Comparison of ENCODE assay signal across 17 cellular contexts in the genomic region with DNA sequence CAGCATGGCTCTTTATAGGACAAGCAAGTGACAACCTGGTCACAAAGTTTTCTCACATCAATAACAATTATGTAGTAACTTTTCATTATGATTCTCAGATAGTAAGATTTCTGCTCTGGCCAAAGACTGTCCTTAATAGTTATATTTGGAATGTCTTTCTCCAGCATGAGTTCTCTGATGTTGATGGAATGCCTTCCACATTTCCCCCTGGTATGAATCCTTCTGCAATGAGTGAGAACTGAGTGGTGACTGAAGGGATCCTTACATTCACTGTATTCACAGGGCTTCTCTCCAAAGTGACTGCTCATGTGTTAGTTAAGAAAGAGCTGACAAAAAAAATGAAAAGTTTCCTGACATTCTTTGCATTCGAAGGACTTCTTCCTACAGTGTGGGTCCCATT. TPM values are rescaled to one million over a fixed set of nuclear protein-coding genes. Genes with fewer than 3 reads are reported as not detected.
DNase-seq lines count a peak whose midpoint lies in the region; ATAC-seq, FAIRE-seq and TF ChIP-seq lines count a peak whose summit lies in the region.
"Had no signal": no experiment of that assay in that cellular context is flagged by ENCODE, and none has a peak within 500 bp of the region (broad histone marks: within the 10 kb centered on the region; RNA-seq: fewer than 3 reads in every experiment).

No MANE protein-coding gene starts in this region.

- intact Hi-C loops in HepG2 (cut with micrococcal nuclease; ENCODE audit: unreplicated experiment): no loop called here
- intact Hi-C loops in CD4-positive, alpha-beta T cell (cut with DNase I, micrococcal nuclease): no loop called here

- ATAC-seq in HepG2: no peak
- ATAC-seq in CD4-positive, alpha-beta T cell (ENCODE audit: poor library complexity): no peak
- ATAC-seq: GM12878 had no signal

- 96% methylated on average over 1 of the region's 1 CpG for WGBS in liver
- WGBS in HepG2 (ENCODE audit: low lambda C conversion rate): 100% methylated on average over 1 of the region's 1 CpG
- WGBS in mesendoderm (ENCODE audit: extremely low coverage, insufficient coverage, low lambda C conversion rate): no CpG with 5 or more reads among the region's 1 CpG

- no peak overlapping the region for H3K23ac ChIP-seq in mesendoderm (ENCODE audit: low read length)

- H4K20me1 ChIP-seq in HepG2 (ENCODE audit: insufficient read depth, low read length): no peaks in the 10 kb centered on the region

- peak overlapping the region in 2 of 3 donors; percentile 22 to 80 for H3K4me3 ChIP-seq in liver (ENCODE audit: low read depth in 1 of 3, low read length in 3 of 3)
- H3K4me3 ChIP-seq in HepG2 (replicated peaks in 1 of 3; ENCODE audit: insufficient read depth in 1 of 3, low read depth in 2 of 3, low read length in 3 of 3): no peak overlapping the region
- peak overlapping the region; percentile 41 for H3K4me3 ChIP-seq in coronary artery
- H3K4me3 ChIP-seq in mesendoderm (ENCODE audit: low read length): peak overlapping the region; percentile 20
- H3K4me3 ChIP-seq: GM12878, HAP-1 had no signal

- TF ChIP-seq EP300 in HepG2 (IDR thresholded peaks at IDR 0.05; ENCODE audit: low read depth in 2 of 2, low read length in 2 of 2) (no peak), HepG2 (CRISPR knock-in tag; IDR thresholded peaks at IDR 0.05; ENCODE audit: borderline replicate concordance) (no peak)

- H2BK5ac ChIP-seq in mesendoderm (ENCODE audit: low read length): no peak overlapping the region

- no peak overlapping the region for H2BK120ac ChIP-seq in mesendoderm (ENCODE audit: low read depth, low read length)

- H3K9me3 Mint-ChIP-seq in CD4-positive, alpha-beta T cell: peaks cover 36% of the 10 kb centered on the region

- no peak overlapping the region for H2AFZ ChIP-seq in HepG2 (ENCODE audit: low read length)

- no peak overlapping the region for H3K9ac ChIP-seq in liver (ENCODE audit: low read depth in 1 of 2, low read length in 2 of 2)
- no peak overlapping the region for H3K9ac ChIP-seq in HepG2 (ENCODE audit: insufficient read depth, low read depth, low read length)
- H3K9ac ChIP-seq in mesendoderm (ENCODE audit: low read length): no peak overlapping the region

- H3K36me3 ChIP-seq in liver (ENCODE audit: control insufficient read depth in 4 of 4, insufficient read depth in 3 of 4, low read depth in 1 of 4, low read length in 3 of 4) (peaks cover 45 to 94% (median 88%) of the 10 kb centered on the region in 4 donors), HepG2 (replicated peaks in 1 of 2; ENCODE audit: control insufficient read depth in 1 of 2, insufficient read depth in 2 of 2, low read length in 2 of 2) (peaks cover 24 to 71% of the 10 kb centered on the region in 2 experiments), mesendoderm (ENCODE audit: control insufficient read depth, insufficient read depth, low read length) (peaks cover 24% of the 10 kb centered on the region)

- TF ChIP-seq CTCF in liver (IDR thresholded peaks at IDR 0.05; ENCODE audit: low read depth, low read length, missing input control) (no peak), HepG2 (CRISPR knock-in tag; IDR thresholded peaks at IDR 0.05) (no peak), coronary artery (IDR thresholded peaks at IDR 0.05) (no peak)
- no peak for TF ChIP-seq CTCF in CD4-positive, alpha-beta T cell (IDR thresholded peaks at IDR 0.05)

- H3K4me1 ChIP-seq in liver (ENCODE audit: control insufficient read depth in 4 of 4, insufficient read depth in 4 of 4, low read length in 3 of 4) (no peaks in the 10 kb centered on the region), HepG2 (ENCODE audit: insufficient read depth, low read length) (no peaks in the 10 kb centered on the region), mesendoderm (ENCODE audit: control insufficient read depth, low read depth, low read length) (no peaks in the 10 kb centered on the region)
- H3K4me1 ChIP-seq: HAP-1 had no signal

- no peak overlapping the region for H4K8ac ChIP-seq in mesendoderm (ENCODE audit: low read depth, low read length)

- no peak overlapping the region for H4K5ac ChIP-seq in mesendoderm (ENCODE audit: low read length)

- H3K79me1 ChIP-seq in mesendoderm (ENCODE audit: low read length): no peaks in the 10 kb centered on the region

- in situ Hi-C loops in HepG2 (cut with HindIII; ENCODE audit: extremely low pct_ligation_motif_present, low pct_unique_long_range_greater_than_20kb): no loop called here

- peaks cover 54 to 97% (median 76%) of the 10 kb centered on the region in 4 donors for H3K9me3 ChIP-seq in liver (ENCODE audit: control insufficient read depth in 4 of 4, low read length in 3 of 4)
- peaks cover 23% of the 10 kb centered on the region for H3K9me3 ChIP-seq in HepG2 (ENCODE audit: low read length)
- H3K9me3 ChIP-seq in CD4-positive, alpha-beta T cell (ENCODE audit: control insufficient read depth, low read length): peaks cover 98% of the 10 kb centered on the region

- H3K27ac ChIP-seq in liver (ENCODE audit: low read depth in 1 of 2, low read length in 2 of 2): no peak overlapping the region
- H3K27ac ChIP-seq in HepG2 (ENCODE audit: extremely low read length, insufficient read depth, low read length): no peak overlapping the region
- no peak overlapping the region for H3K27ac ChIP-seq in coronary artery
- H3K27ac ChIP-seq in mesendoderm (ENCODE audit: low read depth, low read length): no peak overlapping the region
- H3K27ac ChIP-seq in CD4-positive, alpha-beta T cell (ENCODE audit: low read depth, low read length): no peak overlapping the region
- H3K27ac ChIP-seq: 22Rv1 had no signal

- POLR2A ChIA-PET in HepG2 (lab: Yijun Ruan, JAX): no interaction called here
- POLR2A ChIA-PET in CD4-positive, alpha-beta T cell (lab: Charles Lee): no interaction called here

- H3K27me3 ChIP-seq in liver (ENCODE audit: control insufficient read depth in 4 of 4, insufficient read depth in 4 of 4, low read length in 3 of 4) (no peaks in the 10 kb centered on the region), HepG2 (ENCODE audit: control insufficient read depth in 1 of 2, insufficient read depth in 2 of 2, low read length in 2 of 2) (no peaks in the 10 kb centered on the region), mesendoderm (ENCODE audit: insufficient read depth, low read length, poor library complexity) (no peaks in the 10 kb centered on the region)
- no peaks in the 10 kb centered on the region for H3K27me3 ChIP-seq in CD4-positive, alpha-beta T cell (ENCODE audit: control insufficient read depth, insufficient read depth, low read length)

- no peaks in the 10 kb centered on the region for H3K27me3 Mint-ChIP-seq in CD4-positive, alpha-beta T cell

- H3K4me3 Mint-ChIP-seq in CD4-positive, alpha-beta T cell: no peak overlapping the region
- H3K4me3 Mint-ChIP-seq: CD8-positive, alpha-beta memory T cell had no signal

- H3K79me2 ChIP-seq in HepG2 (ENCODE audit: insufficient read depth, low read length) (no peaks in the 10 kb centered on the region), mesendoderm (ENCODE audit: control insufficient read depth, insufficient read depth, low read length) (no peaks in the 10 kb centered on the region)

- FAIRE-seq in HepG2 (lab: Jason Lieb, UNC): no peak
- FAIRE-seq: GM12878, GM18507, HTR-8/SVneo had no signal

- H3K27ac Mint-ChIP-seq in CD4-positive, alpha-beta T cell: no peak overlapping the region
- H3K27ac Mint-ChIP-seq: CD8-positive, alpha-beta memory T cell had no signal

- no peak overlapping the region for H2BK15ac ChIP-seq in mesendoderm (replicated peaks; ENCODE audit: low read depth)

- no peak overlapping the region for H3K4me2 ChIP-seq in HepG2 (ENCODE audit: low read depth, low read length)
- no peak overlapping the region for H3K4me2 ChIP-seq in mesendoderm (ENCODE audit: low read length)

- DNase-seq in HepG2 (ENCODE audit: low spot score) (no peak), coronary artery (ENCODE audit: low spot score) (no peak), mesendoderm (no peak), NCI-H748 treated with DMSO at 0.1 percent for 48 hours (lab: John Stamatoyannopoulos, UW) (no peak), cortex of kidney (lab: John Stamatoyannopoulos, UW) (no peak), COLO668 (lab: John Stamatoyannopoulos, UW; ENCODE audit: unreplicated experiment) (no peak)
- no peak for DNase-seq in CD4-positive, alpha-beta T cell
- DNase-seq: Calu3; CD8-positive, alpha-beta memory T cell; DMS79 had no signal

- TF ChIP-seq RAD21 in liver (IDR thresholded peaks at IDR 0.05) (no peak), HepG2 (CRISPR knock-in tag; IDR thresholded peaks at IDR 0.05) (no peak)

- no peak for TF ChIP-seq POLR2A in HepG2 (IDR thresholded peaks at IDR 0.05; ENCODE audit: insufficient read depth in 1 of 2, low read depth in 2 of 2, low read length in 2 of 2)

- peaks cover 99% of the 10 kb centered on the region for H3K36me3 Mint-ChIP-seq in CD4-positive, alpha-beta T cell (ENCODE audit: low read depth)

- H3K18ac ChIP-seq in mesendoderm (ENCODE audit: low read length): no peak overlapping the region

- no peak overlapping the region for H2AK5ac ChIP-seq in mesendoderm (ENCODE audit: low read length)

- peaks cover 4% of the 10 kb centered on the region for H3K4me1 Mint-ChIP-seq in CD4-positive, alpha-beta T cell (ENCODE audit: low read depth)

- BruUV-seq in HepG2 (replicated peaks; lab: Mats Ljungman, UMichigan): no TSS peak

- CTCF ChIA-PET in HepG2 (lab: Yijun Ruan, JAX; ENCODE audit: low intra/inter-chr PET ratio, low total read pairs): no interaction called here
- CTCF ChIA-PET in CD4-positive, alpha-beta T cell (lab: Charles Lee): no interaction called here

- H3K4ac ChIP-seq in mesendoderm (ENCODE audit: low read depth, low read length): no peak overlapping the region

- no peak overlapping the region for H3K56ac ChIP-seq in mesendoderm (ENCODE audit: low read length)

RNA-seq across cellular contexts. Expression of gene ZNF550, which starts 13.2 kb away (rescaled TPM):
- total RNA-seq in liver (1 to 10 TPM; 4.4 to 4.8 TPM), HepG2 (2016; rRNA removed; fragmentation: Illumina TruSeq; extraction: Trizol) (8.0 and 8.6 TPM in 2 replicates)
- polyA plus RNA-seq in liver (1 to 10 TPM in 1 of 2 donors, under 1 TPM in 1; 0.96 to 3.0 TPM), HepG2 (2011; rRNA removed) (9.1 and 12.1 TPM in 2 replicates)
- 1.6 and 1.8 TPM in 2 replicates for total RNA-seq in HepG2 (2016; cell fraction: cytosol; rRNA removed; fragmentation: Illumina TruSeq; extraction: Trizol; ENCODE audit: low read depth)
- 8.3 and 8.6 TPM in 2 replicates for total RNA-seq in HepG2 (2016; cell fraction: insoluble cytoplasmic fraction; rRNA removed; fragmentation: Illumina TruSeq; extraction: Trizol)
- 3.0 and 3.6 TPM in 2 replicates for total RNA-seq in HepG2 (2016; cell fraction: membrane; rRNA removed; fragmentation: Illumina TruSeq; extraction: Trizol)
- 12.1 and 14.9 TPM in 2 replicates for total RNA-seq in HepG2 (2016; cell fraction: nucleus; rRNA removed; fragmentation: Illumina TruSeq; extraction: Trizol)
- polyA plus RNA-seq in HepG2 (2011; cell fraction: cytosol; rRNA removed): 4.0 and 6.2 TPM in 2 replicates
- 13.3 and 16.1 TPM in 2 replicates for polyA plus RNA-seq in HepG2 (2011; cell fraction: nucleus; rRNA removed)
- polyA plus RNA-seq in HepG2 (2012): 6.5 and 6.7 TPM in 2 replicates
- polyA plus RNA-seq in HepG2 (2016; cell fraction: cytosol; fragmentation: Illumina TruSeq; extraction: Trizol; ENCODE audit: low read depth): 0.54 and 0.70 TPM in 2 replicates
- polyA plus RNA-seq in HepG2 (2016; cell fraction: insoluble cytoplasmic fraction; fragmentation: Illumina TruSeq; extraction: Trizol; ENCODE audit: low read depth): 4.8 and 5.2 TPM in 2 replicates
- 1.4 and 1.6 TPM in 2 replicates for polyA plus RNA-seq in HepG2 (2016; cell fraction: membrane; fragmentation: Illumina TruSeq; extraction: Trizol; ENCODE audit: low read depth)
- 23.8 and 24.9 TPM in 2 replicates for polyA plus RNA-seq in HepG2 (2016; cell fraction: nucleus; fragmentation: Illumina TruSeq; extraction: Trizol; ENCODE audit: insufficient read depth, low read depth)
- 7.9 and 9.5 TPM in 2 replicates for polyA minus RNA-seq in HepG2 (2011; rRNA and poly(A)+ RNA removed; ENCODE audit: low replicate concordance)
- 4.0 and 4.4 TPM in 2 replicates for polyA minus RNA-seq in HepG2 (2011; cell fraction: cytosol; rRNA and poly(A)+ RNA removed)
- polyA minus RNA-seq in HepG2 (2011; cell fraction: nucleus; rRNA and poly(A)+ RNA removed): 10.9 and 20.1 TPM in 2 replicates
- 3.4 TPM for polyA plus RNA-seq in mesendoderm (2013, experiment 1 of 2)
- 3.0 TPM for polyA plus RNA-seq in mesendoderm (2013, experiment 2 of 2)
- 10 to 100 TPM; 15.7 to 20.0 TPM for total RNA-seq in CD4-positive, alpha-beta T cell

RNA-seq across cellular contexts. Expression of gene ZNF549, which starts 19.4 kb away (rescaled TPM):
- total RNA-seq in liver (1 to 10 TPM; 2.3 to 4.5 TPM), HepG2 (2016; rRNA removed; fragmentation: Illumina TruSeq; extraction: Trizol) (6.4 and 8.8 TPM in 2 replicates)
- polyA plus RNA-seq in liver (under 1 TPM; 0.66 to 0.67 TPM), HepG2 (2011; rRNA removed) (2.8 and 2.9 TPM in 2 replicates)
- total RNA-seq in HepG2 (2016; cell fraction: cytosol; rRNA removed; fragmentation: Illumina TruSeq; extraction: Trizol; ENCODE audit: low read depth): 0.40 and 0.88 TPM in 2 replicates
- 6.1 and 8.5 TPM in 2 replicates for total RNA-seq in HepG2 (2016; cell fraction: insoluble cytoplasmic fraction; rRNA removed; fragmentation: Illumina TruSeq; extraction: Trizol)
- total RNA-seq in HepG2 (2016; cell fraction: membrane; rRNA removed; fragmentation: Illumina TruSeq; extraction: Trizol): 3.1 and 3.7 TPM in 2 replicates
- 5.1 and 5.4 TPM in 2 replicates for total RNA-seq in HepG2 (2016; cell fraction: nucleus; rRNA removed; fragmentation: Illumina TruSeq; extraction: Trizol)
- 1.4 and 2.3 TPM in 2 replicates for polyA plus RNA-seq in HepG2 (2011; cell fraction: cytosol; rRNA removed)
- polyA plus RNA-seq in HepG2 (2011; cell fraction: nucleus; rRNA removed): 2.0 and 3.0 TPM in 2 replicates
- 2.7 and 3.1 TPM in 2 replicates for polyA plus RNA-seq in HepG2 (2012)
- 0.15 and 0.24 TPM in 2 replicates for polyA plus RNA-seq in HepG2 (2016; cell fraction: cytosol; fragmentation: Illumina TruSeq; extraction: Trizol; ENCODE audit: low read depth)
- polyA plus RNA-seq in HepG2 (2016; cell fraction: insoluble cytoplasmic fraction; fragmentation: Illumina TruSeq; extraction: Trizol; ENCODE audit: low read depth): 3.9 TPM in 2 replicates
- 0.61 and 0.85 TPM in 2 replicates for polyA plus RNA-seq in HepG2 (2016; cell fraction: membrane; fragmentation: Illumina TruSeq; extraction: Trizol; ENCODE audit: low read depth)
- 7.6 and 8.6 TPM in 2 replicates for polyA plus RNA-seq in HepG2 (2016; cell fraction: nucleus; fragmentation: Illumina TruSeq; extraction: Trizol; ENCODE audit: insufficient read depth, low read depth)
- polyA minus RNA-seq in HepG2 (2011; rRNA and poly(A)+ RNA removed; ENCODE audit: low replicate concordance): 2.6 TPM in 1 of 2 replicates, not detected in the other
- 2.9 and 3.6 TPM in 2 replicates for polyA minus RNA-seq in HepG2 (2011; cell fraction: cytosol; rRNA and poly(A)+ RNA removed)
- polyA minus RNA-seq in HepG2 (2011; cell fraction: nucleus; rRNA and poly(A)+ RNA removed): 6.6 and 9.2 TPM in 2 replicates
- 4.6 TPM for polyA plus RNA-seq in mesendoderm (2013, experiment 1 of 2)
- polyA plus RNA-seq in mesendoderm (2013, experiment 2 of 2): 4.7 TPM
- total RNA-seq in CD4-positive, alpha-beta T cell: 10 to 100 TPM; 10.1 to 11.1 TPM

RNA-seq across cellular contexts. Expression of gene ZNF416, which starts 32.2 kb away (rescaled TPM):
- total RNA-seq in liver (1 to 10 TPM; 1.5 to 2.9 TPM), HepG2 (2016; rRNA removed; fragmentation: Illumina TruSeq; extraction: Trizol) (5.3 and 6.6 TPM in 2 replicates)
- polyA plus RNA-seq in liver (under 1 TPM; 0.97 to 0.99 TPM), HepG2 (2011; rRNA removed) (1.5 and 2.1 TPM in 2 replicates)
- 1.8 and 2.5 TPM in 2 replicates for total RNA-seq in HepG2 (2016; cell fraction: cytosol; rRNA removed; fragmentation: Illumina TruSeq; extraction: Trizol; ENCODE audit: low read depth)
- total RNA-seq in HepG2 (2016; cell fraction: insoluble cytoplasmic fraction; rRNA removed; fragmentation: Illumina TruSeq; extraction: Trizol): 5.3 and 5.9 TPM in 2 replicates
- total RNA-seq in HepG2 (2016; cell fraction: membrane; rRNA removed; fragmentation: Illumina TruSeq; extraction: Trizol): 5.2 and 5.4 TPM in 2 replicates
- 5.3 and 5.5 TPM in 2 replicates for total RNA-seq in HepG2 (2016; cell fraction: nucleus; rRNA removed; fragmentation: Illumina TruSeq; extraction: Trizol)
- 1.1 and 1.8 TPM in 2 replicates for polyA plus RNA-seq in HepG2 (2011; cell fraction: cytosol; rRNA removed)
- polyA plus RNA-seq in HepG2 (2011; cell fraction: nucleus; rRNA removed): 1.8 and 2.1 TPM in 2 replicates
- 2.3 and 2.6 TPM in 2 replicates for polyA plus RNA-seq in HepG2 (2012)
- 0.57 and 0.66 TPM in 2 replicates for polyA plus RNA-seq in HepG2 (2016; cell fraction: cytosol; fragmentation: Illumina TruSeq; extraction: Trizol; ENCODE audit: low read depth)
- 3.9 and 4.4 TPM in 2 replicates for polyA plus RNA-seq in HepG2 (2016; cell fraction: insoluble cytoplasmic fraction; fragmentation: Illumina TruSeq; extraction: Trizol; ENCODE audit: low read depth)
- polyA plus RNA-seq in HepG2 (2016; cell fraction: membrane; fragmentation: Illumina TruSeq; extraction: Trizol; ENCODE audit: low read depth): 1.4 and 1.5 TPM in 2 replicates
- polyA plus RNA-seq in HepG2 (2016; cell fraction: nucleus; fragmentation: Illumina TruSeq; extraction: Trizol; ENCODE audit: insufficient read depth, low read depth): 3.2 and 3.5 TPM in 2 replicates
- 4.6 and 5.1 TPM in 2 replicates for polyA minus RNA-seq in HepG2 (2011; rRNA and poly(A)+ RNA removed; ENCODE audit: low replicate concordance)
- 2.1 and 2.2 TPM in 2 replicates for polyA minus RNA-seq in HepG2 (2011; cell fraction: cytosol; rRNA and poly(A)+ RNA removed)
- 10.6 and 16.8 TPM in 2 replicates for polyA minus RNA-seq in HepG2 (2011; cell fraction: nucleus; rRNA and poly(A)+ RNA removed)
- 6.9 TPM for polyA plus RNA-seq in mesendoderm (2013, experiment 1 of 2)
- polyA plus RNA-seq in mesendoderm (2013, experiment 2 of 2): 6.9 TPM
- total RNA-seq in CD4-positive, alpha-beta T cell: 1 to 10 TPM; 5.2 to 5.7 TPM

RNA-seq across cellular contexts. Expression of gene ZIK1, which starts 37.4 kb away (rescaled TPM):
- 1 to 10 TPM; 1.2 to 8.6 TPM for total RNA-seq in liver
- polyA plus RNA-seq in liver: under 1 TPM; 0.29 to 0.60 TPM
- 7.2 and 9.8 TPM in 2 replicates for total RNA-seq in HepG2 (2016; rRNA removed; fragmentation: Illumina TruSeq; extraction: Trizol)
- 1.5 and 1.7 TPM in 2 replicates for total RNA-seq in HepG2 (2016; cell fraction: cytosol; rRNA removed; fragmentation: Illumina TruSeq; extraction: Trizol; ENCODE audit: low read depth)
- total RNA-seq in HepG2 (2016; cell fraction: insoluble cytoplasmic fraction; rRNA removed; fragmentation: Illumina TruSeq; extraction: Trizol): 7.8 and 9.8 TPM in 2 replicates
- total RNA-seq in HepG2 (2016; cell fraction: membrane; rRNA removed; fragmentation: Illumina TruSeq; extraction: Trizol): 4.6 TPM in 2 replicates
- 4.4 and 6.3 TPM in 2 replicates for total RNA-seq in HepG2 (2016; cell fraction: nucleus; rRNA removed; fragmentation: Illumina TruSeq; extraction: Trizol)
- 1.9 and 2.1 TPM in 2 replicates for polyA plus RNA-seq in HepG2 (2011; rRNA removed)
- 2.0 and 2.2 TPM in 2 replicates for polyA plus RNA-seq in HepG2 (2011; cell fraction: cytosol; rRNA removed)
- 2.2 and 3.0 TPM in 2 replicates for polyA plus RNA-seq in HepG2 (2011; cell fraction: nucleus; rRNA removed)
- 1.4 and 2.4 TPM in 2 replicates for polyA plus RNA-seq in HepG2 (2012)
- polyA plus RNA-seq in HepG2 (2016; cell fraction: cytosol; fragmentation: Illumina TruSeq; extraction: Trizol; ENCODE audit: low read depth): 0.50 and 0.66 TPM in 2 replicates
- 5.6 and 6.4 TPM in 2 replicates for polyA plus RNA-seq in HepG2 (2016; cell fraction: insoluble cytoplasmic fraction; fragmentation: Illumina TruSeq; extraction: Trizol; ENCODE audit: low read depth)
- 1.9 and 2.1 TPM in 2 replicates for polyA plus RNA-seq in HepG2 (2016; cell fraction: membrane; fragmentation: Illumina TruSeq; extraction: Trizol; ENCODE audit: low read depth)
- 4.4 and 4.7 TPM in 2 replicates for polyA plus RNA-seq in HepG2 (2016; cell fraction: nucleus; fragmentation: Illumina TruSeq; extraction: Trizol; ENCODE audit: insufficient read depth, low read depth)
- polyA minus RNA-seq in HepG2 (2011; rRNA and poly(A)+ RNA removed; ENCODE audit: low replicate concordance): 2.2 TPM in 1 of 2 replicates, not detected in the other
- 0.88 and 2.3 TPM in 2 replicates for polyA minus RNA-seq in HepG2 (2011; cell fraction: cytosol; rRNA and poly(A)+ RNA removed)
- 4.1 and 4.2 TPM in 2 replicates for polyA minus RNA-seq in HepG2 (2011; cell fraction: nucleus; rRNA and poly(A)+ RNA removed)
- 26.0 TPM for polyA plus RNA-seq in mesendoderm (2013, experiment 1 of 2)
- 25.9 TPM for polyA plus RNA-seq in mesendoderm (2013, experiment 2 of 2)
- 1 to 10 TPM; 6.9 to 7.1 TPM for total RNA-seq in CD4-positive, alpha-beta T cell
- total RNA-seq: Calu3, G401 had no signal

RNA-seq across cellular contexts. Expression of gene ZNF773, which starts 46.8 kb away (rescaled TPM):
- total RNA-seq in liver (1 to 10 TPM; 7.3 to 7.4 TPM), HepG2 (2016; rRNA removed; fragmentation: Illumina TruSeq; extraction: Trizol) (6.7 and 6.9 TPM in 2 replicates)
- polyA plus RNA-seq in liver (1 to 10 TPM; 1.4 to 1.7 TPM), HepG2 (2011; rRNA removed) (5.7 and 7.3 TPM in 2 replicates)
- total RNA-seq in HepG2 (2016; cell fraction: cytosol; rRNA removed; fragmentation: Illumina TruSeq; extraction: Trizol; ENCODE audit: low read depth): 1.8 and 3.2 TPM in 2 replicates
- 5.9 and 6.7 TPM in 2 replicates for total RNA-seq in HepG2 (2016; cell fraction: insoluble cytoplasmic fraction; rRNA removed; fragmentation: Illumina TruSeq; extraction: Trizol)
- total RNA-seq in HepG2 (2016; cell fraction: membrane; rRNA removed; fragmentation: Illumina TruSeq; extraction: Trizol): 4.3 and 4.9 TPM in 2 replicates
- total RNA-seq in HepG2 (2016; cell fraction: nucleus; rRNA removed; fragmentation: Illumina TruSeq; extraction: Trizol): 6.6 and 8.3 TPM in 2 replicates
- 3.3 and 4.6 TPM in 2 replicates for polyA plus RNA-seq in HepG2 (2011; cell fraction: cytosol; rRNA removed)
- 17.8 and 28.1 TPM in 2 replicates for polyA plus RNA-seq in HepG2 (2011; cell fraction: nucleus; rRNA removed)
- 4.3 and 4.4 TPM in 2 replicates for polyA plus RNA-seq in HepG2 (2012)
- 0.51 and 0.62 TPM in 2 replicates for polyA plus RNA-seq in HepG2 (2016; cell fraction: cytosol; fragmentation: Illumina TruSeq; extraction: Trizol; ENCODE audit: low read depth)
- 4.2 and 5.0 TPM in 2 replicates for polyA plus RNA-seq in HepG2 (2016; cell fraction: insoluble cytoplasmic fraction; fragmentation: Illumina TruSeq; extraction: Trizol; ENCODE audit: low read depth)
- polyA plus RNA-seq in HepG2 (2016; cell fraction: membrane; fragmentation: Illumina TruSeq; extraction: Trizol; ENCODE audit: low read depth): 1.2 and 1.3 TPM in 2 replicates
- 8.5 and 10.0 TPM in 2 replicates for polyA plus RNA-seq in HepG2 (2016; cell fraction: nucleus; fragmentation: Illumina TruSeq; extraction: Trizol; ENCODE audit: insufficient read depth, low read depth)
- 6.9 and 11.0 TPM in 2 replicates for polyA minus RNA-seq in HepG2 (2011; rRNA and poly(A)+ RNA removed; ENCODE audit: low replicate concordance)
- polyA minus RNA-seq in HepG2 (2011; cell fraction: cytosol; rRNA and poly(A)+ RNA removed): 2.1 and 5.4 TPM in 2 replicates
- 14.9 and 19.0 TPM in 2 replicates for polyA minus RNA-seq in HepG2 (2011; cell fraction: nucleus; rRNA and poly(A)+ RNA removed)
- polyA plus RNA-seq in mesendoderm (2013, experiment 1 of 2): 4.0 TPM
- 3.6 TPM for polyA plus RNA-seq in mesendoderm (2013, experiment 2 of 2)
- total RNA-seq in CD4-positive, alpha-beta T cell: 10 to 100 TPM; 20.3 to 22.3 TPM

Comparison
In these comparisons a context has a peak if more than half of its experiments do, and no peak if none do; other contexts are left out.
1. H3K4me3 ChIP-seq: peak in liver (2 of 3), coronary artery (single experiment) and mesendoderm (single experiment); none in HepG2 (0 of 3).